ENCODE assay signal across 19 cellular contexts in the genomic region with DNA sequence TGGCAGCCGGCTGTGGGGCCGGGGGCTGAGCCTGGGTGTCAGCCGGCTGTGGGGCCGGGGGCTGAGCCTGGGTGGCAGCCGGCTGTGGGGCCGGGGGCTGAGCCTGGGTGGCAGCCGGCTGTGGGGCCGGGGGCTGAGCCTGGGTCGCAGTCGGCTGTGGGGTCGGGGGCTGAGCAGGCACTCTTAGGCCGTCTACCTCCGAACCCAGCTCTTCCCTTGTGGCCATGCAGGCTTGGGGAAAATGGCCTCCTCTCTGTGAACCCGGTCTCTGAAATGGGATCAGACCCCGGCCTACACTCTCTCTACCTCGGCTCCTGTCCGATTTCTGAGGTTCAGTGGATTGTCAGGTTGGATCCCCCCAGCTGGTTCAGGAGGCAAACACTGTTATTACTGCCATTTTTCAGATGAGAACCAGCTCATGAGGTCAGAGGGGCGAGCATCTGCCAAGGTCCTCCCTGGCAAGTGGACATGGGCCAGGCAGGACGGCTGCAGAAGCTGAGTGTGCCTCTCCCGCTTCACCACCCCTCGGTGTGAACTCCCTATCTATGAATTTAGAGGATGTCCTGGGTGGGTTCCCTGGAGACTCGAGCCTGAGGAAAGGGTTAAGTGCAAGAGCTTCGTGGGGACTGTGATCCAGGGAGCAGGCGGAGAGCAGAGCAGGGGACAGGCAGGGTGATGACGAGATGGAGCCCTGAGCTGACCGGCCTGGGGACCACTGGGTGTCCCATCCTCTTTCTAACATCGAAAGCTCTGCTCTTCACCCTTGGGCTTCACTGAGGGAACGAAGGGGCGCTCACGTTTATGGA.
"Had no signal": no experiment of that assay in that cellular context is flagged by ENCODE, and none has a peak within 500 bp of the region (broad histone marks: within the 10 kb centered on the region; RNA-seq: fewer than 3 reads in every experiment).

No MANE protein-coding gene starts in this region.

- H3K9me3 Mint-ChIP-seq: activated CD4-positive, alpha-beta memory T cell treated with anti-CD3 and anti-CD28 coated beads, Interleukin-2, amount 10 ng/mL, durations not matched to agents 7 days and 5 days; activated naive CD8-positive, alpha-beta T cell treated with anti-CD3 and anti-CD28 coated beads, Interleukin-2, amount 50 U/mL, for 24 hours; activated T-cell treated with anti-CD3 and anti-CD28 coated beads, Interleukin-2, amount 50 U/mL, for 24 hours; endodermal cell had no signal

- H3K4me3 Mint-ChIP-seq: activated CD4-positive, alpha-beta memory T cell treated with anti-CD3 and anti-CD28 coated beads, Interleukin-2, amount 10 ng/mL, durations not matched to agents 7 days and 5 days; activated naive CD8-positive, alpha-beta T cell treated with anti-CD3 and anti-CD28 coated beads, Interleukin-2, amount 50 U/mL, for 24 hours; activated T-cell treated with anti-CD3 and anti-CD28 coated beads, Interleukin-2, amount 50 U/mL, for 24 hours; endodermal cell; nephron progenitor cell; T-helper 17 cell had no signal

- H3K4me1 Mint-ChIP-seq: activated CD4-positive, alpha-beta memory T cell treated with anti-CD3 and anti-CD28 coated beads, Interleukin-2, amount 10 ng/mL, durations not matched to agents 7 days and 5 days; endodermal cell; T-helper 17 cell had no signal

- H3K9me3 ChIP-seq: left lung, SJCRH30, tibial nerve had no signal

- H3K4me1 ChIP-seq: left lung, SJCRH30, tibial nerve had no signal

- FAIRE-seq: astrocyte, bronchial epithelial cell, frontal cortex, islet of Langerhans had no signal

- H3K27me3 ChIP-seq: tibial nerve had no signal

- H3K27ac ChIP-seq: left lung, SJCRH30, tibial nerve had no signal

- ATAC-seq: activated naive CD8-positive, alpha-beta T cell treated with anti-CD3 and anti-CD28 coated beads, Interleukin-2, amount 50 U/mL, for 24 hours; left lung; T-helper 17 cell had no signal

- H3K27ac Mint-ChIP-seq: activated CD4-positive, alpha-beta memory T cell treated with anti-CD3 and anti-CD28 coated beads, Interleukin-2, amount 10 ng/mL, durations not matched to agents 7 days and 5 days; activated naive CD8-positive, alpha-beta T cell treated with anti-CD3 and anti-CD28 coated beads, Interleukin-2, amount 50 U/mL, for 24 hours; activated T-cell treated with anti-CD3 and anti-CD28 coated beads, Interleukin-2, amount 50 U/mL, for 24 hours; endodermal cell; nephron progenitor cell; T-helper 17 cell had no signal

- H3K4me3 ChIP-seq: left lung, SJCRH30, tibial nerve had no signal

- H3K36me3 ChIP-seq: left lung, SJCRH30, tibial nerve had no signal

- DNase-seq: activated CD4-positive, alpha-beta memory T cell treated with anti-CD3 and anti-CD28 coated beads, Interleukin-2, amount 10 ng/mL, durations not matched to agents 7 days and 5 days; activated CD4-positive, alpha-beta T cell treated with anti-CD3 and anti-CD28 coated beads for 4 hours; activated gamma-delta T cell treated with Interleukin-2 at 50 U/mL for 16 hours; activated naive CD8-positive, alpha-beta T cell treated with anti-CD3 and anti-CD28 coated beads, Interleukin-2, amount 50 U/mL, for 24 hours; activated T-cell treated with anti-CD3 and anti-CD28 coated beads, Interleukin-2, amount 50 U/mL, for 24 hours; endodermal cell; mesenchymal stem cell; SJCRH30; stimulated activated CD4-positive, alpha-beta T cell treated with anti-CD3 and anti-CD28 coated beads, Interleukin-2, amount 100 ng/mL, for 48 hours; stimulated activated naive CD4-positive, alpha-beta T cell; substantia nigra; T-helper 17 cell had no signal
